Comparison of ENCODE assay signal across 8 cellular contexts in genomic region chr17:1110844-1111598, GRCh38.
DNase-seq lines count a peak whose midpoint lies in the region; ATAC-seq, FAIRE-seq and TF ChIP-seq lines count a peak whose summit lies in the region.

No MANE protein-coding gene starts in this region.

- peaks cover 21% of the 10 kb centered on the region for H3K4me1 Mint-ChIP-seq in endodermal cell

- POLR2A ChIA-PET in A549 (lab: Yijun Ruan, JAX): interaction anchor here (0.6 to 1.8 kb wide), 5 partner anchors 14 to 435 kb away, joined by 3 to 9 read pairs (median 3); no protein-coding TSS in a partner anchor

- H3K9me3 ChIP-seq in A549 (no peaks in the 10 kb centered on the region), endodermal cell (ENCODE audit: control insufficient read depth, low read length) (no peaks in the 10 kb centered on the region), muscle layer of duodenum (ENCODE audit: control insufficient read depth in 1 of 2, low read length in 2 of 2) (no peaks in the 10 kb centered on the region)

- peak; percentile 37 to 44 for ATAC-seq in A549
- no peak for ATAC-seq in GM18519 (IDR thresholded peaks at IDR 0.05; ENCODE audit: low FRiP score, unreplicated experiment)
- no peak for ATAC-seq in HG03354 (IDR thresholded peaks at IDR 0.05; ENCODE audit: poor library complexity, severe bottlenecking, unreplicated experiment)
- ATAC-seq in HG02981 (IDR thresholded peaks at IDR 0.05; ENCODE audit: unreplicated experiment): no peak

- WGBS in A549 (ENCODE audit: missing lambda C conversion rate): 2% methylated on average over 19 of the region's 19 CpGs
- 84 to 88% methylated on average over 11 to 19 of the region's 19 CpGs for WGBS in endodermal cell (ENCODE audit: insufficient coverage in 1 of 2, insufficient read length in 1 of 2), 2 experiments

- no peaks in the 10 kb centered on the region for H3K27me3 ChIP-seq in endodermal cell (ENCODE audit: control insufficient read depth, insufficient read depth, low read length, poor library complexity, severe bottlenecking)
- H3K27me3 ChIP-seq in muscle layer of duodenum (ENCODE audit: low read depth, low read length): no peaks in the 10 kb centered on the region

- H3K36me3 ChIP-seq in endodermal cell (ENCODE audit: control insufficient read depth, insufficient read depth, low read length): no peaks in the 10 kb centered on the region
- H3K36me3 ChIP-seq in muscle layer of duodenum (ENCODE audit: control insufficient read depth in 1 of 2, insufficient read depth in 2 of 2, low read length in 2 of 2): peaks cover 0 to 4% of the 10 kb centered on the region in 2 donors

- TF ChIP-seq POLR2A in A549 (IDR thresholded peaks at IDR 0.05; ENCODE audit: low read length): peak; percentile 30

- H3K27ac ChIP-seq in A549 (peak overlapping the region; percentile 98 to 99), endodermal cell (ENCODE audit: low read depth, low read length) (peak overlapping the region; percentile 7), muscle layer of duodenum (ENCODE audit: low read length) (peak overlapping the region; percentile 91)

- peaks cover 2% of the 10 kb centered on the region for H3K36me3 Mint-ChIP-seq in endodermal cell (ENCODE audit: low read depth)

- peak in 1 of 2 experiments; percentile 53; a peak in 1 of 5 replicates for TF ChIP-seq EP300 in A549 (IDR thresholded peaks at IDR 0.05)

- peak; percentile 90 for DNase-seq in A549 (ENCODE audit: low read depth in 1 of 2, low spot score in 1 of 2)
- DNase-seq in GM04504 (ENCODE audit: low read depth): peak; percentile 53
- DNase-seq in SIG-M5 treated with dmso at 0.1 percent for 504 hours (lab: John Stamatoyannopoulos, UW; ENCODE audit: unreplicated experiment): peak; percentile 66
- peak; percentile 88 for DNase-seq in endodermal cell

- peak overlapping the region; percentile 14 for H3K4me3 Mint-ChIP-seq in endodermal cell

- FAIRE-seq in A549 (lab: Jason Lieb, UNC): peak; percentile 39

- peak overlapping the region; percentile 96 for H3K4me2 ChIP-seq in A549

- H3K4me3 ChIP-seq in A549 (peak overlapping the region; percentile 1; the same call in 1 of the 3 replicates), endodermal cell (ENCODE audit: low read length) (no peak overlapping the region), muscle layer of duodenum (ENCODE audit: low read depth in 1 of 2, low read length in 2 of 2) (peak overlapping the region in 1 of 2 donors; percentile 10)

- H3K9ac ChIP-seq in endodermal cell (ENCODE audit: extremely low read depth, low read length, poor library complexity, severe bottlenecking): no peak overlapping the region

- H3K27ac Mint-ChIP-seq in endodermal cell: peak overlapping the region; percentile 30

- H3K27me3 Mint-ChIP-seq in endodermal cell (ENCODE audit: insufficient read depth): peaks cover 9% of the 10 kb centered on the region

- TF ChIP-seq RAD21 in A549 (conservative IDR thresholded peaks at IDR 0.05 in 1 of 2, IDR thresholded peaks at IDR 0.05 in 1 of 2): no peak

- CTCF ChIA-PET in A549 (lab: Yijun Ruan, JAX): interaction anchor here (0.5 to 7.0 kb wide), 12 partner anchors 9 to 104 kb away, joined by 3 to 57 read pairs (median 6); no protein-coding TSS in a partner anchor

- no peaks in the 10 kb centered on the region for H3K9me3 Mint-ChIP-seq in endodermal cell

- TF ChIP-seq CTCF in A549 (IDR thresholded peaks at IDR 0.05) (no peak), endodermal cell (conservative IDR thresholded peaks at IDR 0.05) (no peak)

- H3K4me1 ChIP-seq in A549 (peaks cover 61% of the 10 kb centered on the region), endodermal cell (ENCODE audit: control insufficient read depth, insufficient read depth, low read length) (peaks cover 4% of the 10 kb centered on the region), muscle layer of duodenum (ENCODE audit: control insufficient read depth in 1 of 2, insufficient read depth in 2 of 2, low read length in 2 of 2) (peaks cover 26 to 53% of the 10 kb centered on the region in 2 donors)

TF ChIP-seq in A549, 52 proteins besides CTCF, POLR2A, EP300 and RAD21:
- TF ChIP-seq USF2 (IDR thresholded peaks at IDR 0.05) (peak; percentile 37; the same call in 1 of the 2 replicates), MAX (IDR thresholded peaks at IDR 0.05) (peak; percentile 92), MAZ (IDR thresholded peaks at IDR 0.05; ENCODE audit: borderline replicate concordance, low read depth, low read length) (0 out of 2 replicates have a peak, but pooled peaks have one; percentile 8), RARB (CRISPR knock-in tag; IDR thresholded peaks at IDR 0.05) (no peak), HDAC2 (IDR thresholded peaks at IDR 0.05) (no peak), ZSCAN20 (CRISPR knock-in tag; IDR thresholded peaks at IDR 0.05) (no peak), CBX8 (IDR thresholded peaks at IDR 0.05) (no peak), FOSB (CRISPR knock-in tag; IDR thresholded peaks at IDR 0.05) (no peak), HOXB13 (CRISPR knock-in tag; IDR thresholded peaks at IDR 0.05; ENCODE audit: low read depth) (0 out of 2 replicates have a peak, but pooled peaks have one; percentile 15), EHF (CRISPR knock-in tag; IDR thresholded peaks at IDR 0.05) (no peak), FOSL2 (IDR thresholded peaks at IDR 0.05) (peak; percentile 65; the same call in 1 of the 2 replicates), FOSL2 (CRISPR knock-in tag; IDR thresholded peaks at IDR 0.05) (peak; percentile 91), NFE2L2 (conservative IDR thresholded peaks at IDR 0.05; ENCODE audit: low read length) (no peak), JUN (IDR thresholded peaks at IDR 0.05) (peak in 1 of 2 experiments; percentile 89; a peak in 4 of 5 replicates), JUNB (IDR thresholded peaks at IDR 0.05) (peak; percentile 84), ATOH8 (CRISPR knock-in tag; IDR thresholded peaks at IDR 0.05; ENCODE audit: low read depth) (0 out of 2 replicates have a peak, but pooled peaks have one; percentile 32), HOXA7 (CRISPR knock-in tag; IDR thresholded peaks at IDR 0.05) (no peak), E2F6 (IDR thresholded peaks at IDR 0.05; ENCODE audit: borderline replicate concordance, low read depth) (peak; percentile 92), GATA3 (IDR thresholded peaks at IDR 0.05; ENCODE audit: borderline replicate concordance) (peak; percentile 67), PBX3 (IDR thresholded peaks at IDR 0.05) (peak; percentile 36; the same call in 1 of the 2 replicates), CEBPB (IDR thresholded peaks at IDR 0.05) (0 out of 4 replicates have a peak, but pooled peaks of 1 of the 2 experiments have one; percentile 5), MYC (IDR thresholded peaks at IDR 0.05; ENCODE audit: borderline replicate concordance, low read length) (0 out of 2 replicates have a peak, but pooled peaks have one; percentile 16), ZNF302 (CRISPR knock-in tag; IDR thresholded peaks at IDR 0.05) (no peak)

Comparison
In these comparisons a context has a peak if more than half of its experiments do, and no peak if none do; other contexts are left out.
1. ATAC-seq: peak in A549 (2 of 2); none in GM18519 (single experiment), HG03354 (single experiment) and HG02981 (single experiment).
2. H3K27ac ChIP-seq: peak in every context shown above with its lines; median percentile 98 in A549; 91 in muscle layer of duodenum; 7 in endodermal cell.
3. Peak in every context shown above with its lines, with median percentiles within 50 percentile points of each other: DNase-seq.